In genomic region chr7:138916731-138917130, GRCh38 we compare ENCODE assay signal across 1 cellular context.
TF ChIP-seq lines count a peak whose summit lies in the region.

No MANE protein-coding gene starts in this region.

TF ChIP-seq in WTC11, 78 proteins besides CTCF, POLR2A, EP300 and RAD21 (continued from another document):
- TF ChIP-seq PRDM15 (CRISPR knock-in tag; IDR thresholded peaks at IDR 0.05) (no peak), NFATC4 (CRISPR knock-in tag; IDR thresholded peaks at IDR 0.05) (no peak), ZNF121 (CRISPR knock-in tag; IDR thresholded peaks at IDR 0.05) (no peak), MXD4 (CRISPR knock-in tag; IDR thresholded peaks at IDR 0.05; ENCODE audit: borderline replicate concordance) (no peak), FOXP1 (CRISPR knock-in tag; IDR thresholded peaks at IDR 0.05; ENCODE audit: borderline replicate concordance) (no peak), E2F4 (CRISPR knock-in tag; IDR thresholded peaks at IDR 0.05; ENCODE audit: borderline replicate concordance, low read depth) (no peak), MYBL2 (CRISPR knock-in tag; IDR thresholded peaks at IDR 0.05) (no peak), ZMAT4 (CRISPR knock-in tag; IDR thresholded peaks at IDR 0.05) (no peak), ZNF396 (CRISPR knock-in tag; IDR thresholded peaks at IDR 0.05; ENCODE audit: borderline replicate concordance) (no peak), TCF7 (CRISPR knock-in tag; IDR thresholded peaks at IDR 0.05; ENCODE audit: low read depth) (no peak), NR3C1 (CRISPR knock-in tag; conservative IDR thresholded peaks at IDR 0.05; ENCODE audit: low read depth) (no peak)
TF ChIP-seq in WTC11: peak in this region for 0.
